In genomic region chr3:22263042-22263441, GRCh38 we compare ENCODE assay signal across 1 cellular context.
TF ChIP-seq lines count a peak whose summit lies in the region.

No MANE protein-coding gene starts in this region.

TF ChIP-seq in IMR-90, 13 proteins besides CTCF, POLR2A, EP300 and RAD21 (continued from another document):
- TF ChIP-seq RCOR1 (IDR thresholded peaks at IDR 0.05; ENCODE audit: insufficient replicate concordance, low read length), result no peak
- TF ChIP-seq RFX5 (IDR thresholded peaks at IDR 0.05; ENCODE audit: low read depth, low read length), result no peak
- TF ChIP-seq MXI1 (IDR thresholded peaks at IDR 0.05; ENCODE audit: borderline replicate concordance, low read depth, low read length), result no peak
